ENCODE assay signal across 20 cellular contexts in the genomic region with DNA sequence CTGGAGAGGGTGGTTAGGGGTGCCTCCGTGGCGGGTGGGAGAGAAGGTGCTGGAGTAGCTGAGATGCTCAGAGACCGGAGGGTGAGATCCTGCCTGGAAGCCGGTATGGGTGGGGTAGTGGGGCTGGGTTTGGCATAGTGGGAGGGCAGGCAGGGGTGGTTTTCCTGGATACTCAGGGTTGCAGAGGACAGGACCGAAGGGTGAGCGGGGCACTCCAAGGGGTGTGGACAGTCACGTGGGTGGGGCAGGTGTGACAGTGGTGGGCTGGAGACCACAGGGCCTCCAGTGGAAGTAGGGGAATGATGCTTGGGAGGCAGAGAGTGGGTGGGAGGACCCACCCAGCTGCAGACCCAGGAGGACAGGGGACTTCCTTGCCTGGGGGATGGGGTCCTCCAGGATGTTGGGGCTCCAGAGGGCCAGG. TPM values are rescaled to one million over a fixed set of nuclear protein-coding genes. Genes with fewer than 3 reads are reported as not detected.
"Had no signal": no experiment of that assay in that cellular context is flagged by ENCODE, and none has a peak within 500 bp of the region (broad histone marks: within the 10 kb centered on the region; RNA-seq: fewer than 3 reads in every experiment).

No MANE protein-coding gene starts in this region.

- H3K4me3 Mint-ChIP-seq: activated naive CD8-positive, alpha-beta T cell treated with anti-CD3 and anti-CD28 coated beads for 36 hours; activated T-cell treated with anti-CD3 and anti-CD28 coated beads, Interleukin-2, amount 50 U/mL, for 4 hours; dendritic cell treated with granulocyte-macrophage colony-stimulating factor and Interleukin-4, amounts not matched to agents 40 ng/mL and 50 ng/mL, for 4 days; immature natural killer cell; naive thymus-derived CD4-positive, alpha-beta T cell; stimulated activated naive CD8-positive, alpha-beta T cell treated with anti-CD3 and anti-CD28 coated beads, Interleukin-15, Interleukin-2, amounts not matched to agents 100 ng/mL and 50 ng/mL, for 24 hours had no signal

- H3K4me1 Mint-ChIP-seq: activated naive CD8-positive, alpha-beta T cell treated with anti-CD3 and anti-CD28 coated beads for 36 hours; immature natural killer cell; T-cell had no signal

- H3K27ac Mint-ChIP-seq: activated naive CD8-positive, alpha-beta T cell treated with anti-CD3 and anti-CD28 coated beads for 36 hours; dendritic cell treated with granulocyte-macrophage colony-stimulating factor and Interleukin-4, amounts not matched to agents 40 ng/mL and 50 ng/mL, for 4 days; immature natural killer cell; naive thymus-derived CD4-positive, alpha-beta T cell; stimulated activated naive CD8-positive, alpha-beta T cell treated with anti-CD3 and anti-CD28 coated beads, Interleukin-15, Interleukin-2, amounts not matched to agents 100 ng/mL and 50 ng/mL, for 24 hours; T-cell had no signal

- DNase-seq: activated CD4-positive, alpha-beta T cell treated with anti-CD3 and anti-CD28 coated beads, Interleukin-2, amount 50 U/mL, for 48 hours; activated CD4-positive, CD25-positive, alpha-beta regulatory T cell treated with anti-CD3 and anti-CD28 coated beads, Interleukin-2, amount 50 U/mL, for 72 hours; activated naive CD8-positive, alpha-beta T cell treated with anti-CD3 and anti-CD28 coated beads for 36 hours; activated T-cell treated with anti-CD3 and anti-CD28 coated beads, Interleukin-2, amount 50 U/mL, for 4 hours; cerebellar nuclear complex; effector memory CD4-positive, alpha-beta T cell; immature natural killer cell; left colon; naive thymus-derived CD4-positive, alpha-beta T cell; right cardiac atrium; SK-N-SH; small intestine; stimulated activated CD4-positive, alpha-beta T cell treated with anti-CD3 and anti-CD28 coated beads, Interleukin-4, amount 100 ng/mL, for 24 hours; T-cell; T1000; trophoblast cell had no signal

- H3K9me3 ChIP-seq: SK-N-SH, suprapubic skin had no signal

- H3K4me1 ChIP-seq: suprapubic skin had no signal

- ATAC-seq: activated T-cell treated with anti-CD3 and anti-CD28 coated beads, Interleukin-2, amount 50 U/mL, for 4 hours; left colon; naive thymus-derived CD4-positive, alpha-beta T cell; right cardiac atrium; T-cell had no signal

- H3K9me3 Mint-ChIP-seq: activated naive CD8-positive, alpha-beta T cell treated with anti-CD3 and anti-CD28 coated beads for 36 hours; dendritic cell treated with granulocyte-macrophage colony-stimulating factor and Interleukin-4, amounts not matched to agents 40 ng/mL and 50 ng/mL, for 4 days; naive thymus-derived CD4-positive, alpha-beta T cell; stimulated activated naive CD8-positive, alpha-beta T cell treated with anti-CD3 and anti-CD28 coated beads, Interleukin-15, Interleukin-2, amounts not matched to agents 100 ng/mL and 50 ng/mL, for 24 hours; T-cell had no signal

- H3K27me3 ChIP-seq: suprapubic skin had no signal

- H3K4me2 ChIP-seq: SK-N-SH had no signal

- H3K27ac ChIP-seq: epithelial cell of prostate, suprapubic skin had no signal

- H3K9ac ChIP-seq: SK-N-SH had no signal

- H3K36me3 Mint-ChIP-seq: activated naive CD8-positive, alpha-beta T cell treated with anti-CD3 and anti-CD28 coated beads for 36 hours; immature natural killer cell had no signal

- H3K4me3 ChIP-seq: suprapubic skin had no signal

RNA-seq across cellular contexts. Expression of a gene that starts 31.2 kb away (rescaled TPM):
- total RNA-seq: activated naive CD8-positive, alpha-beta T cell treated with anti-CD3 and anti-CD28 coated beads for 36 hours; activated T-cell treated with anti-CD3 and anti-CD28 coated beads, Interleukin-2, amount 50 U/mL, for 4 hours; left colon; naive thymus-derived CD4-positive, alpha-beta T cell; right cardiac atrium had no signal
